ENCODE assay signal across 14 cellular contexts in the genomic region with DNA sequence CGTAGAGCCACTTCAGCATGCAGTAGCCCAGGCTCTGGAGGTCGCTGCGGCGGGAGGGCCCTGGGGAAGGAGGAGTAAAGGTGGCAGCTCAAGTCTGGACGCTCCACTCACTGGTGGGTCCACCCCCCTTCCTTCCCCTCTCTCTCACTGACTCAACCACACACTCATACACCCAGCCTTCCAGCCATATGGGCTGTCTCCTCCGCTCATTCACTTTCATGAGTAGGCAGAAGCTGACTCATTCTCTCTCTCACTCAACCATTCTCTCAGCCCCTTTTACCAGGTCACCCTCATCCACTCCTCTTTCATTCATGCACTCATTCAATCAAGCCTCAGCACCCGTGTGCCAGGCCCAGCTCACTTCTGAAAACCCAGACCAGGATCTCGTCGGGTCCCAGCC. TPM values are rescaled to one million over a fixed set of nuclear protein-coding genes. Genes with fewer than 3 reads are reported as not detected.
DNase-seq lines count a peak whose midpoint lies in the region; ATAC-seq, FAIRE-seq and TF ChIP-seq lines count a peak whose summit lies in the region.
"Had no signal": no experiment of that assay in that cellular context is flagged by ENCODE, and none has a peak within 500 bp of the region (broad histone marks: within the 10 kb centered on the region; RNA-seq: fewer than 3 reads in every experiment).

No MANE protein-coding gene starts in this region.

- H4K8ac ChIP-seq in mesenchymal stem cell (ENCODE audit: low read length): no peak overlapping the region

- H3K4me1 Mint-ChIP-seq in activated T-helper 1 cell treated with anti-CD3 and anti-CD28 coated beads, Interleukin-12 subunit alpha, Interleukin-12 subunit beta, Interleukin-2, Interleukin-4 antibody, amounts not matched to agents 30 ng/mL and 10 ng/mL and 1 ng/mL, durations not matched to agents 14 hours and 24 hours and 36 hours (ENCODE audit: low read depth): peaks cover 14% of the 10 kb centered on the region
- H3K4me1 Mint-ChIP-seq in CD14-positive monocyte: peaks cover 10% of the 10 kb centered on the region

- H3K27me3 ChIP-seq in mesenchymal stem cell (ENCODE audit: control insufficient read depth in 1 of 2, insufficient read depth in 1 of 2, low read length in 2 of 2): no peaks in the 10 kb centered on the region
- H3K27me3 ChIP-seq: neutrophil had no signal

- H3K18ac ChIP-seq in mesenchymal stem cell (ENCODE audit: low read depth in 1 of 2, low read length in 2 of 2): no peak overlapping the region

- TF ChIP-seq CTCF in CD14-positive monocyte (IDR thresholded peaks at IDR 0.05): no peak

- H3K79me1 ChIP-seq in mesenchymal stem cell (replicated peaks; ENCODE audit: low read length, poor library complexity, severe bottlenecking): no peaks in the 10 kb centered on the region

- peaks cover 6% of the 10 kb centered on the region for H3K4me1 ChIP-seq in mesenchymal stem cell (ENCODE audit: control insufficient read depth, insufficient read depth, low read depth, low read length)

- H2BK15ac ChIP-seq in mesenchymal stem cell (ENCODE audit: low read depth, poor library complexity, severe bottlenecking): no peak overlapping the region

- ATAC-seq in esophagus mucosa: no peak
- ATAC-seq: left ventricle myocardium superior had no signal

- H3K36me3 Mint-ChIP-seq in activated T-helper 1 cell treated with anti-CD3 and anti-CD28 coated beads, Interleukin-12 subunit alpha, Interleukin-12 subunit beta, Interleukin-2, Interleukin-4 antibody, amounts not matched to agents 30 ng/mL and 10 ng/mL and 1 ng/mL, durations not matched to agents 14 hours and 24 hours and 36 hours (ENCODE audit: low read depth): peaks cover 39% of the 10 kb centered on the region
- peaks cover 76 to 95% of the 10 kb centered on the region in 2 donors for H3K36me3 Mint-ChIP-seq in CD14-positive monocyte

- no peak overlapping the region for H2AFZ ChIP-seq in mesenchymal stem cell (ENCODE audit: low read depth, low read length)

- no peak overlapping the region for H3K14ac ChIP-seq in mesenchymal stem cell (ENCODE audit: low read length in 2 of 2)

- no peak for TF ChIP-seq POLR2A in H54 (IDR thresholded peaks at IDR 0.05; ENCODE audit: low read depth, low read length)

- DNase-seq in Ammon's horn (ENCODE audit: low spot score) (peak; percentile 76), H54 (ENCODE audit: insufficient read length, low spot score) (peak; percentile 82), mesenchymal stem cell (peak; percentile 29), CD14-positive monocyte (ENCODE audit: low spot score) (no peak), dedifferentiated amniotic fluid mesenchymal stem cell (ENCODE audit: extremely low spot score) (no peak)
- no peak for DNase-seq in activated T-helper 1 cell treated with anti-CD3 and anti-CD28 coated beads, Interleukin-12 subunit alpha, Interleukin-12 subunit beta, Interleukin-2, Interleukin-4 antibody, amounts not matched to agents 30 ng/mL and 10 ng/mL and 1 ng/mL, durations not matched to agents 14 hours and 24 hours and 36 hours (ENCODE audit: low spot score)
- DNase-seq: activated effector memory CD4-positive, alpha-beta T cell treated with anti-CD3 and anti-CD28 coated beads, Interleukin-2, amount 50 U/mL, for 16 hours; left ventricle myocardium superior; NCI-H2081 treated with DMSO at 0.1 percent for 48 hours had no signal

- H3K36me3 ChIP-seq in mesenchymal stem cell (ENCODE audit: control insufficient read depth in 1 of 2, insufficient read depth in 2 of 2, low read depth in 1 of 2, low read length in 2 of 2): peaks cover 70 to 88% of the 10 kb centered on the region in 2 experiments

- peak overlapping the region; percentile 18 for H3K27ac Mint-ChIP-seq in activated T-helper 1 cell treated with anti-CD3 and anti-CD28 coated beads, Interleukin-12 subunit alpha, Interleukin-12 subunit beta, Interleukin-2, Interleukin-4 antibody, amounts not matched to agents 30 ng/mL and 10 ng/mL and 1 ng/mL, durations not matched to agents 14 hours and 24 hours and 36 hours
- H3K27ac Mint-ChIP-seq in CD14-positive monocyte: peak overlapping the region in 1 of 7 donors; percentile 15

- H3K9ac ChIP-seq in mesenchymal stem cell (ENCODE audit: low read length): no peak overlapping the region

- H3K4me3 ChIP-seq in mesenchymal stem cell (ENCODE audit: insufficient read depth in 1 of 2, low read depth in 1 of 2, low read length in 2 of 2): no peak overlapping the region

- H2BK5ac ChIP-seq in mesenchymal stem cell (ENCODE audit: low read depth, low read length, poor library complexity, severe bottlenecking): no peak overlapping the region

- no peaks in the 10 kb centered on the region for H3K9me3 ChIP-seq in mesenchymal stem cell (ENCODE audit: control insufficient read depth, low read length)
- H3K9me3 ChIP-seq: neutrophil had no signal

- H2BK120ac ChIP-seq in mesenchymal stem cell (ENCODE audit: low read depth, low read length): no peak overlapping the region

- H3K27ac ChIP-seq in mesenchymal stem cell (ENCODE audit: low read length, poor library complexity, severe bottlenecking): no peak overlapping the region
- H3K27ac ChIP-seq: neutrophil had no signal

- intact Hi-C loops in activated T-helper 1 cell treated with anti-CD3 and anti-CD28 coated beads, Interleukin-12 subunit alpha, Interleukin-12 subunit beta, Interleukin-2, Interleukin-4 antibody, amounts not matched to agents 30 ng/mL and 10 ng/mL and 1 ng/mL, durations not matched to agents 14 hours and 24 hours and 36 hours (cut with micrococcal nuclease): loop anchor here (5.0 to 10.0 kb wide), 2 partner anchors 174 to 311 kb away; a partner anchor contains a TSS
- intact Hi-C loops in CD14-positive monocyte (cut with micrococcal nuclease): no loop called here

- peak; percentile 30 for FAIRE-seq in H54 (lab: Jason Lieb, UNC)

- no peak overlapping the region for H3K4me2 ChIP-seq in mesenchymal stem cell (ENCODE audit: low read length, poor library complexity, severe bottlenecking)

- no peak overlapping the region for H4K91ac ChIP-seq in mesenchymal stem cell (ENCODE audit: low read length)

- no peak overlapping the region for H2AK5ac ChIP-seq in mesenchymal stem cell (ENCODE audit: low read length, severe bottlenecking)

- no peak overlapping the region for H3K4me3 Mint-ChIP-seq in activated T-helper 1 cell treated with anti-CD3 and anti-CD28 coated beads, Interleukin-12 subunit alpha, Interleukin-12 subunit beta, Interleukin-2, Interleukin-4 antibody, amounts not matched to agents 30 ng/mL and 10 ng/mL and 1 ng/mL, durations not matched to agents 14 hours and 24 hours and 36 hours
- H3K4me3 Mint-ChIP-seq in CD14-positive monocyte: no peak overlapping the region
- H3K4me3 Mint-ChIP-seq: IgD-negative memory B cell had no signal

- no peak overlapping the region for H3K4ac ChIP-seq in mesenchymal stem cell (ENCODE audit: low read depth in 1 of 2, low read length in 2 of 2)

- 81% methylated on average over 6 of the region's 9 CpGs for WGBS in mesenchymal stem cell

- no peaks in the 10 kb centered on the region for H3K9me3 Mint-ChIP-seq in activated T-helper 1 cell treated with anti-CD3 and anti-CD28 coated beads, Interleukin-12 subunit alpha, Interleukin-12 subunit beta, Interleukin-2, Interleukin-4 antibody, amounts not matched to agents 30 ng/mL and 10 ng/mL and 1 ng/mL, durations not matched to agents 14 hours and 24 hours and 36 hours
- H3K9me3 Mint-ChIP-seq in CD14-positive monocyte: peaks cover 0 to 5% (median 2%) of the 10 kb centered on the region in 7 donors
- H3K9me3 Mint-ChIP-seq: IgD-negative memory B cell had no signal

- no peak overlapping the region for H3K23ac ChIP-seq in mesenchymal stem cell (ENCODE audit: low read length in 2 of 2)

- no peak overlapping the region for H2BK12ac ChIP-seq in mesenchymal stem cell (ENCODE audit: low read length in 2 of 2)

- no peaks in the 10 kb centered on the region for H3K27me3 Mint-ChIP-seq in activated T-helper 1 cell treated with anti-CD3 and anti-CD28 coated beads, Interleukin-12 subunit alpha, Interleukin-12 subunit beta, Interleukin-2, Interleukin-4 antibody, amounts not matched to agents 30 ng/mL and 10 ng/mL and 1 ng/mL, durations not matched to agents 14 hours and 24 hours and 36 hours (ENCODE audit: insufficient read depth)
- H3K27me3 Mint-ChIP-seq in CD14-positive monocyte (ENCODE audit: low read depth in 3 of 3): peaks cover 0 to 1% (median 0%) of the 10 kb centered on the region in 3 donors
- H3K27me3 Mint-ChIP-seq: IgD-negative memory B cell had no signal

RNA-seq across cellular contexts. Expression of a gene that starts 27.5 kb away (rescaled TPM):
- total RNA-seq in activated T-helper 1 cell treated with anti-CD3 and anti-CD28 coated beads, Interleukin-12 subunit alpha, Interleukin-12 subunit beta, Interleukin-2, Interleukin-4 antibody, amounts not matched to agents 30 ng/mL and 10 ng/mL and 1 ng/mL, durations not matched to agents 14 hours and 24 hours and 36 hours: not detected in 2 replicates
- polyA plus RNA-seq in mesenchymal stem cell (2013, experiment 1 of 2): not detected
- polyA plus RNA-seq in mesenchymal stem cell (2013, experiment 2 of 2): not detected
- polyA plus RNA-seq in CD14-positive monocyte: under 1 TPM; 0.28 to 0.67 TPM
- not detected for total RNA-seq in esophagus mucosa
- total RNA-seq: dermis microvascular lymphatic vessel endothelial cell, OCI-LY7 had no signal
- polyA plus RNA-seq: IgD-negative memory B cell had no signal

RNA-seq across cellular contexts. Expression of a gene that starts 36.7 kb away (rescaled TPM):
- total RNA-seq in activated T-helper 1 cell treated with anti-CD3 and anti-CD28 coated beads, Interleukin-12 subunit alpha, Interleukin-12 subunit beta, Interleukin-2, Interleukin-4 antibody, amounts not matched to agents 30 ng/mL and 10 ng/mL and 1 ng/mL, durations not matched to agents 14 hours and 24 hours and 36 hours: 66.7 and 69.4 TPM in 2 replicates
- 23.0 TPM for polyA plus RNA-seq in mesenchymal stem cell (2013, experiment 1 of 2)
- polyA plus RNA-seq in mesenchymal stem cell (2013, experiment 2 of 2): 22.5 TPM
- polyA plus RNA-seq in CD14-positive monocyte: 10 to 100 TPM; 46.8 to 47.3 TPM
- total RNA-seq in esophagus mucosa: 20.3 TPM

RNA-seq across cellular contexts. Expression of a gene that starts 37.4 kb away (rescaled TPM):
- 10.1 and 11.8 TPM in 2 replicates for total RNA-seq in activated T-helper 1 cell treated with anti-CD3 and anti-CD28 coated beads, Interleukin-12 subunit alpha, Interleukin-12 subunit beta, Interleukin-2, Interleukin-4 antibody, amounts not matched to agents 30 ng/mL and 10 ng/mL and 1 ng/mL, durations not matched to agents 14 hours and 24 hours and 36 hours
- 3.6 TPM for polyA plus RNA-seq in mesenchymal stem cell (2013, experiment 1 of 2)
- 4.2 TPM for polyA plus RNA-seq in mesenchymal stem cell (2013, experiment 2 of 2)
- 1 to 10 TPM in 1 of 2 donors, under 1 TPM in 1; 0.73 to 1.6 TPM for polyA plus RNA-seq in CD14-positive monocyte
- 6.7 TPM for total RNA-seq in esophagus mucosa

RNA-seq across cellular contexts. Expression of a gene that starts 59.1 kb away (rescaled TPM):
- 231 and 238 TPM in 2 replicates for total RNA-seq in activated T-helper 1 cell treated with anti-CD3 and anti-CD28 coated beads, Interleukin-12 subunit alpha, Interleukin-12 subunit beta, Interleukin-2, Interleukin-4 antibody, amounts not matched to agents 30 ng/mL and 10 ng/mL and 1 ng/mL, durations not matched to agents 14 hours and 24 hours and 36 hours
- polyA plus RNA-seq in mesenchymal stem cell (2013, experiment 1 of 2): 33.4 TPM
- 30.8 TPM for polyA plus RNA-seq in mesenchymal stem cell (2013, experiment 2 of 2)
- polyA plus RNA-seq in CD14-positive monocyte: 10 to 100 TPM; 48.6 to 62.2 TPM
- total RNA-seq in esophagus mucosa: 23.6 TPM

RNA-seq across cellular contexts. Expression of a gene that starts 59.4 kb away (rescaled TPM):
- total RNA-seq in activated T-helper 1 cell treated with anti-CD3 and anti-CD28 coated beads, Interleukin-12 subunit alpha, Interleukin-12 subunit beta, Interleukin-2, Interleukin-4 antibody, amounts not matched to agents 30 ng/mL and 10 ng/mL and 1 ng/mL, durations not matched to agents 14 hours and 24 hours and 36 hours: 50.7 and 52.0 TPM in 2 replicates
- polyA plus RNA-seq in mesenchymal stem cell (2013, experiment 1 of 2): 28.3 TPM
- 27.4 TPM for polyA plus RNA-seq in mesenchymal stem cell (2013, experiment 2 of 2)
- polyA plus RNA-seq in CD14-positive monocyte: 1 to 10 TPM; 5.8 to 6.0 TPM
- total RNA-seq in esophagus mucosa: 15.1 TPM

Comparison
In these comparisons a context has a peak if more than half of its experiments do, and no peak if none do; other contexts are left out.
1. DNase-seq: peak in Ammon's horn (single experiment), H54 (single experiment) and mesenchymal stem cell (single experiment); none in activated T-helper 1 cell treated with anti-CD3 and anti-CD28 coated beads, Interleukin-12 subunit alpha, Interleukin-12 subunit beta, Interleukin-2, Interleukin-4 antibody, amounts not matched to agents 30 ng/mL and 10 ng/mL and 1 ng/mL, durations not matched to agents 14 hours and 24 hours and 36 hours (single experiment), CD14-positive monocyte (single experiment) and dedifferentiated amniotic fluid mesenchymal stem cell (single experiment).